8 cellular contexts compared by ENCODE assay signal in genomic region chr16:77190478-77191258, GRCh38. TPM values are rescaled to one million over a fixed set of nuclear protein-coding genes. Genes with fewer than 3 reads are reported as not detected.
DNase-seq lines count a peak whose midpoint lies in the region; ATAC-seq, FAIRE-seq and TF ChIP-seq lines count a peak whose summit lies in the region.

MON1B (plus strand) TSS chr16:77191190; CDS start chr16:77191486, 296 bp downstream.

- H3K27ac ChIP-seq in right atrium auricular region = peak within 1 kb of the TSS; percentile 94
- H3K27ac ChIP-seq in psoas muscle = peak within 1 kb of the TSS; percentile 98

- TF ChIP-seq CTCF in right atrium auricular region (IDR thresholded peaks at IDR 0.05) (peak in 1 of 2 donors; percentile 27), psoas muscle (IDR thresholded peaks at IDR 0.05) (peak; percentile 21)

- H3K36me3 ChIP-seq in right atrium auricular region (peaks cover 17% of the 10 kb centered on the region), psoas muscle (ENCODE audit: insufficient read depth in 1 of 2, low read depth in 1 of 2) (peaks cover 4 to 25% of the 10 kb centered on the region in 2 donors)

- 0 to 1% (median 0%) methylated on average over 62 to 63 of the region's 63 CpGs for WGBS in psoas muscle, 3 donors

- peak; percentile 82 for FAIRE-seq in urothelium cell line (lab: Jason Lieb, UNC)

- H3K4me3 ChIP-seq in right atrium auricular region = peak within 1 kb of the TSS; percentile 71 to 96
- H3K4me3 ChIP-seq in psoas muscle = peak within 1 kb of the TSS; percentile 99

- ATAC-seq in GM18499 (IDR thresholded peaks at IDR 0.05; ENCODE audit: insufficient read depth, unreplicated experiment) = peak; percentile 92
- ATAC-seq in HG02943 (IDR thresholded peaks at IDR 0.05; ENCODE audit: low read depth, unreplicated experiment) = peak; percentile 97
- ATAC-seq in psoas muscle = peak; percentile 98 to 99 (median 99)

- peaks cover 0 to 20% of the 10 kb centered on the region in 2 donors for H3K4me1 ChIP-seq in right atrium auricular region
- peaks cover 8% of the 10 kb centered on the region for H3K4me1 ChIP-seq in psoas muscle

- DNase-seq in NCI-H187 treated with DMSO at 0.1 percent for 48 hours (lab: John Stamatoyannopoulos, UW) (peak; percentile 64), anterior cingulate cortex (lab: John Stamatoyannopoulos, UW) (peak; percentile 84 to 99 (median 97)), right atrium auricular region (ENCODE audit: low spot score) (peak; percentile 99), psoas muscle (peak; percentile 97 to 99), urothelium cell line (ENCODE audit: low spot score) (peak; percentile 98)

- intact Hi-C loops in T-helper 2 cell treated with Interferon-gamma antibody and Interleukin-4, amounts not matched to agents 100 ng/mL and 5 ng/mL, for 36 hours (cut with micrococcal nuclease) = loop anchor here (1.0 to 2.0 kb wide), 9 partner anchors 22 to 1757 kb away; partner anchors contain the start of genes ADAT1, CFDP1, KARS1 and NUDT7
- intact Hi-C loops in psoas muscle (cut with DNase I) = loop anchor here in 1 of 2 donors (2.0 kb wide), 1 partner anchor 20 kb away; no protein-coding TSS in a partner anchor

- H3K27me3 ChIP-seq in right atrium auricular region (no peaks in the 10 kb centered on the region), psoas muscle (ENCODE audit: insufficient read depth in 3 of 3, low read length in 2 of 3) (no peaks in the 10 kb centered on the region)

- H3K9me3 ChIP-seq in right atrium auricular region (no peaks in the 10 kb centered on the region), psoas muscle (no peaks in the 10 kb centered on the region)

RNA-seq across cellular contexts. Expression of gene MON1B, which starts in this region (rescaled TPM):
- 74.6 and 78.7 TPM in 2 replicates for total RNA-seq in T-helper 2 cell treated with Interferon-gamma antibody and Interleukin-4, amounts not matched to agents 100 ng/mL and 5 ng/mL, for 36 hours
- total RNA-seq in right atrium auricular region (10 to 100 TPM; 10.8 to 17.6 TPM), psoas muscle (10 to 100 TPM; 13.3 to 22.2 (median 18.4) TPM)
- polyA plus RNA-seq in psoas muscle = 10 to 100 TPM in 1 of 3 donors, 1 to 10 TPM in 2; 5.3 to 13.8 (median 8.2) TPM

Comparison
In these comparisons a context has a peak if more than half of its experiments do, and no peak if none do; other contexts are left out.
1. Peak in every context shown above with its lines: DNase-seq, ATAC-seq, H3K4me3 ChIP-seq and H3K27ac ChIP-seq.